In the genomic region with DNA sequence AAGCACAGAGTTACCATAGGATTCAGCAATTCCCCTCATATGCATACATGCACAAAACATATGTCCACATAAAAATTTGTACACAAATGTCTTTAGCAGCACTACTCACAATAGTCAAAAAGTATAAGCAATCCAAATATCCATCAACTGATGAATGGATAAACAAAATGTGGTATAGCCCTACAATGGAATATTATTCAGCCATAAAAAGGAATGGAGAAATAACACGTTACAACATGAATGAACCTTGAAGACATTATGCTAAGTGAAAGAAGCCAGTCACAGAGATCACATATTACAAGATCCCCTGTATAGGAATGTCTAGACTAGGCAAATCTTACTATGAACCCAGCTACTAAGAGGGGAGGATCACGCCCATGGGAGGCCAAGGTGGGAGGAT, we compare ENCODE assay signal across 19 cellular contexts. TPM values are rescaled to one million over a fixed set of nuclear protein-coding genes. Genes with fewer than 3 reads are reported as not detected.
DNase-seq lines count a peak whose midpoint lies in the region; ATAC-seq, FAIRE-seq and TF ChIP-seq lines count a peak whose summit lies in the region.
"Had no signal": no experiment of that assay in that cellular context is flagged by ENCODE, and none has a peak within 500 bp of the region (broad histone marks: within the 10 kb centered on the region; RNA-seq: fewer than 3 reads in every experiment).

No MANE protein-coding gene starts in this region.

- H3K4me3 Mint-ChIP-seq in activated T-cell treated with anti-CD3 and anti-CD28 coated beads, Interleukin-2, amount 50 U/mL, for 72 hours = no peak overlapping the region
- no peak overlapping the region for H3K4me3 Mint-ChIP-seq in CD4-positive, alpha-beta T cell
- H3K4me3 Mint-ChIP-seq in stimulated activated memory B cell treated with anti-CD40 and anti-IgM and Interleukin-4, amounts not matched to agents 10 μg/mL and 1 μg/mL and 100 μg/mL, for 72 hours = no peak overlapping the region

- H3K4me1 ChIP-seq in K562 (replicated peaks in 1 of 2; ENCODE audit: control insufficient read depth in 2 of 2, insufficient read depth in 2 of 2, low read length in 2 of 2) (peaks cover 0 to 3% of the 10 kb centered on the region in 2 experiments; a peak in 2 of 5 replicates), lower lobe of right lung (peaks cover 28% of the 10 kb centered on the region)

- peaks cover 57% of the 10 kb centered on the region for H3K36me3 ChIP-seq in K562 (ENCODE audit: control insufficient read depth, insufficient read depth, low read length)
- peaks cover 32% of the 10 kb centered on the region for H3K36me3 ChIP-seq in lower lobe of right lung

- 100% methylated on average over 2 of the region's 2 CpGs for whole genome bisulfite sequencing in K562 (ENCODE audit: insufficient coverage, low coverage, missing lambda C conversion rate)

- BruUV-seq in K562 (replicated peaks; lab: Mats Ljungman, UMichigan) = no TSS peak

- no peak for TF ChIP-seq EP300 in K562 (IDR thresholded peaks at IDR 0.05; ENCODE audit: low read length)

- CTCF ChIA-PET in CD4-positive, alpha-beta T cell (lab: Charles Lee) = interaction anchor here (1.1 kb wide), 1 partner anchor 77 kb away, joined by 3 read pairs; no protein-coding TSS in a partner anchor
- CTCF ChIA-PET in K562 (lab: Yijun Ruan, JAX; ENCODE audit: low intra/inter-chr PET ratio) = no interaction called here

- no peak overlapping the region for H3K4me3 ChIP-seq in K562
- no peak overlapping the region for H3K4me3 ChIP-seq in lower lobe of right lung
- H3K4me3 ChIP-seq: A549; BLaER1 treated with 17β-estradiol and CSF1 and Interleukin-3, amounts not matched to agents 10 nM and 100 nM; PC-9 had no signal

- ATAC-seq in activated T-cell treated with anti-CD3 and anti-CD28 coated beads, Interleukin-2, amount 50 U/mL, for 72 hours (replicated peaks in 1 of 2) = no peak
- ATAC-seq in CD4-positive, alpha-beta T cell (ENCODE audit: poor library complexity) = no peak
- ATAC-seq in K562 = no peak
- no peak for ATAC-seq in stimulated activated memory B cell treated with anti-CD40 and anti-IgM and Interleukin-4, amounts not matched to agents 10 μg/mL and 1 μg/mL and 100 μg/mL, for 72 hours
- no peak for ATAC-seq in lower lobe of right lung
- ATAC-seq: A549 had no signal

- POLR2A ChIA-PET in CD4-positive, alpha-beta T cell (lab: Charles Lee) = no interaction called here
- POLR2A ChIA-PET in K562 (lab: Yijun Ruan, JAX) = no interaction called here

- H3K79me2 ChIP-seq in K562 (ENCODE audit: control insufficient read depth, insufficient read depth, low read length) = peaks cover 66% of the 10 kb centered on the region

- no peak overlapping the region for H2AFZ ChIP-seq in K562 (ENCODE audit: low read depth, low read length)
- H2AFZ ChIP-seq: PC-9 had no signal

- no peak for DNase-seq in activated T-cell treated with anti-CD3 and anti-CD28 coated beads, Interleukin-2, amount 50 U/mL, for 72 hours
- DNase-seq in activated T-cell treated with anti-CD3 and anti-CD28 coated beads for 4 hours (no peak), K562 (ENCODE audit: extremely low read depth in 1 of 4, low spot score in 3 of 4) (no peak), lower lobe of right lung (no peak), NCI-H1436 (lab: John Stamatoyannopoulos, UW) (no peak)
- no peak for DNase-seq in CD4-positive, alpha-beta T cell
- DNase-seq: COR-L47, H7, IMR-90, NCI-H1417 treated with DMSO at 0.1 percent for 48 hours, NCI-H2029, NCI-H345, NCI-H524 treated with DMSO at 0.1 percent for 48 hours, PC-9 had no signal

- no peak overlapping the region for H3K9ac ChIP-seq in K562 (ENCODE audit: insufficient read depth in 1 of 2, low read depth in 2 of 2, low read length in 2 of 2)

- H3K9me3 ChIP-seq in CD4-positive, alpha-beta T cell (ENCODE audit: control insufficient read depth, low read length) = no peaks in the 10 kb centered on the region
- no peaks in the 10 kb centered on the region for H3K9me3 ChIP-seq in K562 (replicated peaks; ENCODE audit: control insufficient read depth, insufficient read depth, low read depth, low read length)
- no peaks in the 10 kb centered on the region for H3K9me3 ChIP-seq in lower lobe of right lung
- H3K9me3 ChIP-seq: A549; BLaER1 treated with 17β-estradiol and CSF1 and Interleukin-3, amounts not matched to agents 10 nM and 100 nM had no signal

- H3K4me1 Mint-ChIP-seq in activated T-cell treated with anti-CD3 and anti-CD28 coated beads, Interleukin-2, amount 50 U/mL, for 72 hours (ENCODE audit: low read depth) = peaks cover 36% of the 10 kb centered on the region
- H3K4me1 Mint-ChIP-seq in CD4-positive, alpha-beta T cell (ENCODE audit: low read depth) = peaks cover 51% of the 10 kb centered on the region
- H3K4me1 Mint-ChIP-seq in stimulated activated memory B cell treated with anti-CD40 and anti-IgM and Interleukin-4, amounts not matched to agents 10 μg/mL and 1 μg/mL and 100 μg/mL, for 72 hours = peaks cover 36% of the 10 kb centered on the region

- no peak for FAIRE-seq in K562 (lab: Jason Lieb, UNC)
- FAIRE-seq: A549, G401.6, HTR-8/SVneo had no signal

- TF ChIP-seq CTCF in CD4-positive, alpha-beta T cell (IDR thresholded peaks at IDR 0.05) = no peak
- TF ChIP-seq CTCF in K562 (IDR thresholded peaks at IDR 0.05 in 2 of 3, conservative IDR thresholded peaks at IDR 0.05 in 1 of 3; ENCODE audit: insufficient read depth in 2 of 3, low read depth in 1 of 3, low read length in 3 of 3) (no peak), lower lobe of right lung (IDR thresholded peaks at IDR 0.05) (no peak)

- H3K9me1 ChIP-seq in K562 (ENCODE audit: control insufficient read depth, insufficient read depth, low read length) = no peaks in the 10 kb centered on the region

- H3K27ac Mint-ChIP-seq in activated T-cell treated with anti-CD3 and anti-CD28 coated beads, Interleukin-2, amount 50 U/mL, for 72 hours = peak overlapping the region; percentile 43
- peak overlapping the region; percentile 13 for H3K27ac Mint-ChIP-seq in CD4-positive, alpha-beta T cell
- H3K27ac Mint-ChIP-seq in stimulated activated memory B cell treated with anti-CD40 and anti-IgM and Interleukin-4, amounts not matched to agents 10 μg/mL and 1 μg/mL and 100 μg/mL, for 72 hours = peak overlapping the region; percentile 60

- H4K20me1 ChIP-seq in K562 (replicated peaks; ENCODE audit: control insufficient read depth, insufficient read depth, low read length) = no peaks in the 10 kb centered on the region

- peaks cover 1 to 11% of the 10 kb centered on the region in 2 donors for H3K36me3 Mint-ChIP-seq in activated T-cell treated with anti-CD3 and anti-CD28 coated beads, Interleukin-2, amount 50 U/mL, for 72 hours (ENCODE audit: insufficient read depth in 2 of 2)
- peaks cover 57% of the 10 kb centered on the region for H3K36me3 Mint-ChIP-seq in CD4-positive, alpha-beta T cell (ENCODE audit: low read depth)
- H3K36me3 Mint-ChIP-seq in stimulated activated memory B cell treated with anti-CD40 and anti-IgM and Interleukin-4, amounts not matched to agents 10 μg/mL and 1 μg/mL and 100 μg/mL, for 72 hours = peaks cover 30% of the 10 kb centered on the region

- intact Hi-C loops in CD4-positive, alpha-beta T cell (cut with DNase I, micrococcal nuclease) = no loop called here
- intact Hi-C loops in K562 (cut with micrococcal nuclease) = no loop called here
- intact Hi-C loops in lower lobe of right lung (cut with DNase I) = no loop called here

- H3K9me3 Mint-ChIP-seq in activated T-cell treated with anti-CD3 and anti-CD28 coated beads, Interleukin-2, amount 50 U/mL, for 72 hours = no peaks in the 10 kb centered on the region
- H3K9me3 Mint-ChIP-seq in CD4-positive, alpha-beta T cell = no peaks in the 10 kb centered on the region
- H3K9me3 Mint-ChIP-seq in stimulated activated memory B cell treated with anti-CD40 and anti-IgM and Interleukin-4, amounts not matched to agents 10 μg/mL and 1 μg/mL and 100 μg/mL, for 72 hours = no peaks in the 10 kb centered on the region

- TF ChIP-seq RAD21 in K562 (CRISPR knock-in tag; conservative IDR thresholded peaks at IDR 0.05 in 1 of 2, IDR thresholded peaks at IDR 0.05 in 1 of 2) = no peak

- no peaks in the 10 kb centered on the region for H3K27me3 ChIP-seq in CD4-positive, alpha-beta T cell (ENCODE audit: control insufficient read depth, insufficient read depth, low read length)
- H3K27me3 ChIP-seq in K562 (ENCODE audit: control insufficient read depth in 2 of 2, insufficient read depth in 2 of 2, low read length in 2 of 2) (no peaks in the 10 kb centered on the region), lower lobe of right lung (ENCODE audit: low read depth) (no peaks in the 10 kb centered on the region)
- H3K27me3 ChIP-seq: BLaER1 treated with 17β-estradiol and CSF1 and Interleukin-3, amounts not matched to agents 10 nM and 100 nM had no signal

- in situ Hi-C loops in K562 (cut with MboI) = no loop called here

- TF ChIP-seq POLR2A in K562 (conservative IDR thresholded peaks at IDR 0.05) = no peak

- no peak overlapping the region for H3K4me2 ChIP-seq in K562 (ENCODE audit: insufficient read depth, low read length)
- H3K4me2 ChIP-seq: A549, PC-9 had no signal

- no peaks in the 10 kb centered on the region for H3K27me3 Mint-ChIP-seq in activated T-cell treated with anti-CD3 and anti-CD28 coated beads, Interleukin-2, amount 50 U/mL, for 72 hours (ENCODE audit: low read depth)
- no peaks in the 10 kb centered on the region for H3K27me3 Mint-ChIP-seq in CD4-positive, alpha-beta T cell
- no peaks in the 10 kb centered on the region for H3K27me3 Mint-ChIP-seq in stimulated activated memory B cell treated with anti-CD40 and anti-IgM and Interleukin-4, amounts not matched to agents 10 μg/mL and 1 μg/mL and 100 μg/mL, for 72 hours

- H3K27ac ChIP-seq in CD4-positive, alpha-beta T cell (ENCODE audit: low read depth, low read length) = no peak overlapping the region
- H3K27ac ChIP-seq in K562 (ENCODE audit: extremely low read depth, low read depth, low read length) = no peak overlapping the region
- no peak overlapping the region for H3K27ac ChIP-seq in lower lobe of right lung
- H3K27ac ChIP-seq: A549, PC-9 had no signal

RNA-seq across cellular contexts. Expression of a gene that starts 7.2 kb away (rescaled TPM):
- total RNA-seq in activated T-cell treated with anti-CD3 and anti-CD28 coated beads, Interleukin-2, amount 50 U/mL, for 72 hours = 10 to 100 TPM; 45.5 to 46.8 TPM
- 10 to 100 TPM; 23.4 to 24.9 TPM for total RNA-seq in CD4-positive, alpha-beta T cell
- 27.5 and 105 TPM in 2 replicates for total RNA-seq in K562 (2011; cell fraction: chromatin; rRNA removed; ENCODE audit: low replicate concordance)
- 27.8 and 38.3 TPM in 2 replicates for total RNA-seq in K562 (2011; cell fraction: nucleolus; rRNA removed)
- 38.4 and 40.3 TPM in 2 replicates for total RNA-seq in K562 (2011; cell fraction: nucleoplasm; rRNA removed)
- total RNA-seq in K562 (2014; rRNA removed) (8.9 and 9.6 TPM in 2 replicates), K562 (2014; rRNA removed; fragmentation: Illumina TruSeq; extraction: Trizol) (18.2 and 21.4 TPM in 2 replicates), K562 (2015; rRNA removed; fragmentation: Illumina TruSeq; extraction: Trizol) (17.2 and 18.8 TPM in 2 replicates), K562 (2021) (30.2 and 36.3 TPM in 2 replicates), lower lobe of right lung (57.9 TPM)
- polyA plus RNA-seq in K562 (2011; rRNA removed) (11.1 and 14.4 TPM in 2 replicates), K562 (2014; fragmentation: Illumina TruSeq; extraction: Trizol) (11.6 and 12.3 TPM in 2 replicates), K562 (2014; fragmentation: Nextera tagmentation; extraction: Ambion mirVana) (1 to 10 TPM; 2.8 to 6.8 TPM), K562 (2014; rRNA removed) (9.8 and 12.8 TPM in 2 replicates)
- polyA plus RNA-seq in K562 (2011; cell fraction: cytosol; rRNA removed) = 9.4 and 11.8 TPM in 2 replicates
- polyA plus RNA-seq in K562 (2011; cell fraction: nucleus; rRNA removed) = 18.7 and 21.0 TPM in 2 replicates
- 6.1 and 7.4 TPM in 2 replicates for polyA plus RNA-seq in K562 (2012)
- 44.0 and 60.6 TPM in 2 replicates for polyA minus RNA-seq in K562 (2011; rRNA and poly(A)+ RNA removed)
- polyA minus RNA-seq in K562 (2011; cell fraction: cytosol; rRNA and poly(A)+ RNA removed) = 25.8 and 28.9 TPM in 2 replicates
- polyA minus RNA-seq in K562 (2011; cell fraction: nucleus; rRNA and poly(A)+ RNA removed) = 20.1 and 32.0 TPM in 2 replicates

RNA-seq across cellular contexts. Expression of a gene that starts 11.1 kb away (rescaled TPM):
- 10 to 100 TPM; 34.1 to 38.1 TPM for total RNA-seq in activated T-cell treated with anti-CD3 and anti-CD28 coated beads, Interleukin-2, amount 50 U/mL, for 72 hours
- total RNA-seq in CD4-positive, alpha-beta T cell = 10 to 100 TPM; 32.9 to 36.6 TPM
- 132 and 153 TPM in 2 replicates for total RNA-seq in K562 (2011; cell fraction: chromatin; rRNA removed; ENCODE audit: low replicate concordance)
- 72.2 and 77.4 TPM in 2 replicates for total RNA-seq in K562 (2011; cell fraction: nucleolus; rRNA removed)
- 88.6 and 105 TPM in 2 replicates for total RNA-seq in K562 (2011; cell fraction: nucleoplasm; rRNA removed)
- total RNA-seq in K562 (2014; rRNA removed) (8.5 TPM in 2 replicates), K562 (2014; rRNA removed; fragmentation: Illumina TruSeq; extraction: Trizol) (12.3 and 15.6 TPM in 2 replicates), K562 (2015; rRNA removed; fragmentation: Illumina TruSeq; extraction: Trizol) (11.6 and 11.8 TPM in 2 replicates), K562 (2021) (11.4 and 17.0 TPM in 2 replicates), lower lobe of right lung (29.0 TPM)
- polyA plus RNA-seq in K562 (2011; rRNA removed) (10.9 and 12.1 TPM in 2 replicates), K562 (2014; fragmentation: Illumina TruSeq; extraction: Trizol) (8.6 and 9.5 TPM in 2 replicates), K562 (2014; fragmentation: Nextera tagmentation; extraction: Ambion mirVana) (1 to 10 TPM; 2.3 to 3.3 TPM), K562 (2014; rRNA removed) (10.7 and 10.8 TPM in 2 replicates)
- polyA plus RNA-seq in K562 (2011; cell fraction: cytosol; rRNA removed) = 7.2 and 9.5 TPM in 2 replicates
- 20.8 and 31.9 TPM in 2 replicates for polyA plus RNA-seq in K562 (2011; cell fraction: nucleus; rRNA removed)
- polyA plus RNA-seq in K562 (2012) = 6.0 and 9.1 TPM in 2 replicates
- 49.8 and 57.4 TPM in 2 replicates for polyA minus RNA-seq in K562 (2011; rRNA and poly(A)+ RNA removed)
- 6.1 and 6.9 TPM in 2 replicates for polyA minus RNA-seq in K562 (2011; cell fraction: cytosol; rRNA and poly(A)+ RNA removed)
- polyA minus RNA-seq in K562 (2011; cell fraction: nucleus; rRNA and poly(A)+ RNA removed) = 27.3 and 37.8 TPM in 2 replicates
